Comparison of ENCODE assay signal across 1 cellular context in the genomic region with DNA sequence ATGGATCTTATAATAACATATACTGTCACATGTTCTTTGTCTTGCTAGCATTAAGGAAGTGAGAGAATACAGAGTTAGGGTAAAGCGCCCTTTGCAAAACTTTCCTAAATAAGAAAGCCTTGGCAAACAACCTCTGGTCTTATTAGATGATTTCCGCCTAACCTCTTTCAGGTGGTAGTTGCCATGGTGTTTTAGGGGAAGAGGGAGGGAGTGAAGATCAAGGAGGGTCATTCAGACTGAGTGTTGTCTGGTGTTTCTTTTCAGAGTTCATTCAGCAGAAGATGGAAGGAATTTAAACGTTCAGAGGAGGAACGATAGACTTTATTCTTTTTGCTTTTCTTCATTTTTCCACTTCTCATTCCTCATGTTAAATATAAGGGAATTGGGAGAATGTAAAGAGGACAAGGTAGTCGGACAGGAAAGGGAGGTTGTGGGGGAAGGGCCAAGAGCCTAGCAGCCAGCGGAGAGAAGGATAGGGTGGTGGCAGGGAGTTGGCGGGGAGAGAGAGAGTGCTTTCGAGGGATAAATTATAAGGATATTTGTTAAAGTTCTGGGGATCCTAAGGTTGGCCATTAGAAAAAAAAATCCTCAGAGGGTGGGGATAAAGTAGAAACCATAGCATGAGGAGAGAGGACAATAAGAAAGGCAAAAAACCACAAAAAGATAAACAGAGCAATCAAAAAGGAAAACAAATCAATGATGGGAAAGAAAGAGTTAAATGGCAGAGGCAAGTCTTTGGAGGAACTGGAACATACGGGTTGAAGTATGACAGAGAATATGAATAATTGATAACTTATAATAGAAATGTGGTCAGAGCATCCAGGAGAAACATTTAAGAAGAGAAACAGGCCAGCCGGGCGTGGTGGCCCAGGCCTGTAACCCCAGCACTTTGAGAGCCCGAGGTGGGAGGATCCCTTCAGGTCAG.
TF ChIP-seq lines count a peak whose summit lies in the region.

No MANE protein-coding gene starts in this region.

TF ChIP-seq in K562, 482 proteins besides CTCF, POLR2A, EP300 and RAD21:
- TF ChIP-seq, protein P1, sequence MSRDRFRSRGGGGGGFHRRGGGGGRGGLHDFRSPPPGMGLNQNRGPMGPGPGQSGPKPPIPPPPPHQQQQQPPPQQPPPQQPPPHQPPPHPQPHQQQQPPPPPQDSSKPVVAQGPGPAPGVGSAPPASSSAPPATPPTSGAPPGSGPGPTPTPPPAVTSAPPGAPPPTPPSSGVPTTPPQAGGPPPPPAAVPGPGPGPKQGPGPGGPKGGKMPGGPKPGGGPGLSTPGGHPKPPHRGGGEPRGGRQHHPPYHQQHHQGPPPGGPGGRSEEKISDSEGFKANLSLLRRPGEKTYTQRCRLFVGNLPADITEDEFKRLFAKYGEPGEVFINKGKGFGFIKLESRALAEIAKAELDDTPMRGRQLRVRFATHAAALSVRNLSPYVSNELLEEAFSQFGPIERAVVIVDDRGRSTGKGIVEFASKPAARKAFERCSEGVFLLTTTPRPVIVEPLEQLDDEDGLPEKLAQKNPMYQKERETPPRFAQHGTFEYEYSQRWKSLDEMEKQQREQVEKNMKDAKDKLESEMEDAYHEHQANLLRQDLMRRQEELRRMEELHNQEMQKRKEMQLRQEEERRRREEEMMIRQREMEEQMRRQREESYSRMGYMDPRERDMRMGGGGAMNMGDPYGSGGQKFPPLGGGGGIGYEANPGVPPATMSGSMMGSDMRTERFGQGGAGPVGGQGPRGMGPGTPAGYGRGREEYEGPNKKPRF (IDR thresholded peaks at IDR 0.05; ENCODE audit: low read depth, low read length) = no peak
- TF ChIP-seq ZNF41 (CRISPR knock-in tag; conservative IDR thresholded peaks at IDR 0.05) = no peak
- TF ChIP-seq, protein P2, sequence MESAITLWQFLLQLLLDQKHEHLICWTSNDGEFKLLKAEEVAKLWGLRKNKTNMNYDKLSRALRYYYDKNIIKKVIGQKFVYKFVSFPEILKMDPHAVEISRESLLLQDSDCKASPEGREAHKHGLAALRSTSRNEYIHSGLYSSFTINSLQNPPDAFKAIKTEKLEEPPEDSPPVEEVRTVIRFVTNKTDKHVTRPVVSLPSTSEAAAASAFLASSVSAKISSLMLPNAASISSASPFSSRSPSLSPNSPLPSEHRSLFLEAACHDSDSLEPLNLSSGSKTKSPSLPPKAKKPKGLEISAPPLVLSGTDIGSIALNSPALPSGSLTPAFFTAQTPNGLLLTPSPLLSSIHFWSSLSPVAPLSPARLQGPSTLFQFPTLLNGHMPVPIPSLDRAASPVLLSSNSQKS (CRISPR knock-in tag; IDR thresholded peaks at IDR 0.05) = no peak
